ENCODE assay signal across 15 cellular contexts in the genomic region with DNA sequence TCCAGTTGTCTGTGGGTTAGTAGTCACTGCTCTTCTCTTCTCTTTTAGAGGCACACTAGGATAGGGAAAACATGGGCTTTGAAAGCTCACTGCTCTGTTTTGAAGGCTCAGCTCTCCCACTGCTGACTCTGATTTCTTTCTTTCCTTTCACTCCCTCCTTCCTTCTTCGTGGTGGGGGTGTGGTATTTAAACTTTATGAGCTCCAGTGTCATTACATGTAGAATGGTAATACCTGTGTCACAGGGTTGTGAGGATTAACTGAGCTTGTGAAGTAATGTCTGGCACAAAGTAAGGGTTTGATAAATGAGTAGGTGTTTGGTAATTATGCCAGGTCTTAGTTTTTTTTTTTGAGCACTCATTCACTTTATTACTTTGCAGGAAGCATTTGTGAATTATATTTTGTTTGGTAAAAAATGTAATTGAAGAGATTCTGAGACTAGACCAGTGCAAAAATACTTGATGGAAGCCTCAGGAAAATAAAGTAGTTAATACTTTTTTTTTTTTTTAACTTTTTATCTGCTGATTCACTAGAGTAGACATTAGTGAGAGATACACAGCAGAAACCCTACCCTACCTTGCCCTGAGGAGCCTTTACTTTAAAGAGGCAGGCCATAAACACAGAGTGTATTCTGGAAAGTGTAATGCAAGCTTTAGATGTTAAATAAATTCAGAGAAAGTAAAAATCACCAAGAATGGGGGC. TPM values are rescaled to one million over a fixed set of nuclear protein-coding genes. Genes with fewer than 3 reads are reported as not detected.
DNase-seq lines count a peak whose midpoint lies in the region; ATAC-seq and TF ChIP-seq lines count a peak whose summit lies in the region.
"Had no signal": no experiment of that assay in that cellular context is flagged by ENCODE, and none has a peak within 500 bp of the region (broad histone marks: within the 10 kb centered on the region; RNA-seq: fewer than 3 reads in every experiment).

No MANE protein-coding gene starts in this region.

- TF ChIP-seq CTCF in gastrocnemius medialis (IDR thresholded peaks at IDR 0.05 in 4 of 5, conservative IDR thresholded peaks at IDR 0.05 in 1 of 5): no peak
- TF ChIP-seq CTCF in lower leg skin (IDR thresholded peaks at IDR 0.05): no peak
- TF ChIP-seq CTCF in glutamatergic neuron (IDR thresholded peaks at IDR 0.05; ENCODE audit: partially characterized antibody, unreplicated experiment): no peak

- H3K9me3 Mint-ChIP-seq in activated T-cell treated with anti-CD3 and anti-CD28 coated beads, Interleukin-2, amount 50 U/mL, for 72 hours: no peaks in the 10 kb centered on the region
- H3K9me3 Mint-ChIP-seq in glutamatergic neuron (ENCODE audit: unreplicated experiment): no peaks in the 10 kb centered on the region
- H3K9me3 Mint-ChIP-seq: T-helper 1 cell treated with Interleukin-12 subunit alpha and Interleukin-12 subunit beta and Interleukin-4 antibody, amounts not matched to agents 30 μg/mL and 1 μg/mL, for 36 hours had no signal

- TF ChIP-seq POLR2A in gastrocnemius medialis (IDR thresholded peaks at IDR 0.05): peak in 1 of 2 donors; percentile 60
- no peak for TF ChIP-seq POLR2A in lower leg skin (IDR thresholded peaks at IDR 0.05)

- no peaks in the 10 kb centered on the region for H3K36me3 Mint-ChIP-seq in activated T-cell treated with anti-CD3 and anti-CD28 coated beads, Interleukin-2, amount 50 U/mL, for 72 hours (ENCODE audit: insufficient read depth in 2 of 2)
- no peaks in the 10 kb centered on the region for H3K36me3 Mint-ChIP-seq in glutamatergic neuron (ENCODE audit: unreplicated experiment)

- no peak overlapping the region for H3K4me3 Mint-ChIP-seq in activated T-cell treated with anti-CD3 and anti-CD28 coated beads, Interleukin-2, amount 50 U/mL, for 72 hours
- H3K4me3 Mint-ChIP-seq in glutamatergic neuron (ENCODE audit: unreplicated experiment): no peak overlapping the region
- H3K4me3 Mint-ChIP-seq: T-helper 1 cell treated with Interleukin-12 subunit alpha and Interleukin-12 subunit beta and Interleukin-4 antibody, amounts not matched to agents 30 μg/mL and 1 μg/mL, for 36 hours had no signal

- H3K27me3 ChIP-seq in gastrocnemius medialis: no peaks in the 10 kb centered on the region
- H3K27me3 ChIP-seq: Peyer's patch had no signal

- H3K4me3 ChIP-seq in gastrocnemius medialis: no peak overlapping the region
- H3K4me3 ChIP-seq in lower leg skin (ENCODE audit: low read depth, poor library complexity, severe bottlenecking): no peak overlapping the region
- H3K4me3 ChIP-seq: Peyer's patch had no signal

- H3K9me3 ChIP-seq in gastrocnemius medialis: no peaks in the 10 kb centered on the region
- H3K9me3 ChIP-seq: Peyer's patch had no signal

- DNase-seq in activated T-cell treated with anti-CD3 and anti-CD28 coated beads, Interleukin-2, amount 50 U/mL, for 72 hours: no peak
- DNase-seq in activated T-cell treated with anti-CD3 and anti-CD28 coated beads, Interleukin-2, amount 50 U/mL, for 1 hour: no peak
- DNase-seq in NCI-H69 (lab: John Stamatoyannopoulos, UW): peak; percentile 32
- DNase-seq in epithelial cell of prostate (ENCODE audit: low read depth, low spot score): peak; percentile 37
- DNase-seq in gastrocnemius medialis: peak in 1 of 2 donors; percentile 33
- DNase-seq in lower leg skin (ENCODE audit: low spot score in 2 of 2): no peak
- DNase-seq in glutamatergic neuron: no peak
- no peak for DNase-seq in stimulated activated naive CD4-positive, alpha-beta T cell (lab: John Stamatoyannopoulos, UW)
- DNase-seq: activated effector memory CD4-positive, alpha-beta T cell treated with anti-CD3 and anti-CD28 coated beads, Interleukin-2, amount 50 U/mL, for 16 hours; DMS153; head of caudate nucleus; IMR-90; NCI-H1105 treated with DMSO at 0.1 percent for 48 hours; Peyer's patch had no signal

- peaks cover 43 to 51% of the 10 kb centered on the region in 2 donors for H3K4me1 ChIP-seq in gastrocnemius medialis

- H3K36me3 ChIP-seq in gastrocnemius medialis: no peaks in the 10 kb centered on the region
- H3K36me3 ChIP-seq: Peyer's patch had no signal

- 3 to 5% methylated on average over 1 of the region's 1 CpG for WGBS in lower leg skin, 2 donors

- peak in 1 of 2 donors; percentile 55 for ATAC-seq in activated T-cell treated with anti-CD3 and anti-CD28 coated beads, Interleukin-2, amount 50 U/mL, for 72 hours (replicated peaks in 1 of 2)
- peak; percentile 97 to 98 for ATAC-seq in gastrocnemius medialis

- H3K27ac ChIP-seq in epithelial cell of prostate: peak overlapping the region; percentile 8
- H3K27ac ChIP-seq in gastrocnemius medialis: peak overlapping the region; percentile 78 to 85 (median 80)
- H3K27ac ChIP-seq: Peyer's patch had no signal

- in situ Hi-C loops in gastrocnemius medialis (cut with MboI; ENCODE audit: low sequenced_read_pairs in 4 of 4): loop anchor here in 3 of 4 donors (5.0 to 10.0 kb wide), 2 partner anchors 130 to 133 kb away; no protein-coding TSS in a partner anchor

- no peaks in the 10 kb centered on the region for H3K27me3 Mint-ChIP-seq in activated T-cell treated with anti-CD3 and anti-CD28 coated beads, Interleukin-2, amount 50 U/mL, for 72 hours (ENCODE audit: low read depth)
- no peaks in the 10 kb centered on the region for H3K27me3 Mint-ChIP-seq in glutamatergic neuron (ENCODE audit: unreplicated experiment)

- intact Hi-C loops in gastrocnemius medialis (cut with DNase I; ENCODE audit: low total_unique reads) (loop anchor here (1.0 to 5.0 kb wide), 3 partner anchors 16 to 118 kb away; a partner anchor contains a TSS), lower leg skin (cut with DNase I; ENCODE audit: low total_unique reads) (no loop called here)

- peak overlapping the region; percentile 27 for H3K27ac Mint-ChIP-seq in activated T-cell treated with anti-CD3 and anti-CD28 coated beads, Interleukin-2, amount 50 U/mL, for 72 hours
- no peak overlapping the region for H3K27ac Mint-ChIP-seq in glutamatergic neuron (ENCODE audit: unreplicated experiment)
- H3K27ac Mint-ChIP-seq: T-helper 1 cell treated with Interleukin-12 subunit alpha and Interleukin-12 subunit beta and Interleukin-4 antibody, amounts not matched to agents 30 μg/mL and 1 μg/mL, for 36 hours had no signal

- peaks cover 31% of the 10 kb centered on the region for H3K4me1 Mint-ChIP-seq in activated T-cell treated with anti-CD3 and anti-CD28 coated beads, Interleukin-2, amount 50 U/mL, for 72 hours (ENCODE audit: low read depth)
- H3K4me1 Mint-ChIP-seq in glutamatergic neuron (ENCODE audit: low read depth, unreplicated experiment): no peaks in the 10 kb centered on the region

RNA-seq across cellular contexts. Expression of a gene that starts 17.3 kb away (rescaled TPM):
- total RNA-seq in activated T-cell treated with anti-CD3 and anti-CD28 coated beads, Interleukin-2, amount 50 U/mL, for 72 hours: 10 to 100 TPM; 28.9 to 30.9 TPM
- 10 to 100 TPM; 29.4 to 36.6 (median 35.8) TPM for total RNA-seq in gastrocnemius medialis
- 10 to 100 TPM; 30.7 to 37.7 (median 34.9) TPM for total RNA-seq in lower leg skin
- 33.3 TPM for total RNA-seq in glutamatergic neuron (ENCODE audit: unreplicated experiment)

Comparison
In these comparisons a context has a peak if more than half of its experiments do, and no peak if none do; other contexts are left out.
1. DNase-seq: peak in NCI-H69 (single experiment) and epithelial cell of prostate (single experiment); none in activated T-cell treated with anti-CD3 and anti-CD28 coated beads, Interleukin-2, amount 50 U/mL, for 72 hours (0 of 2), activated T-cell treated with anti-CD3 and anti-CD28 coated beads, Interleukin-2, amount 50 U/mL, for 1 hour (single experiment), lower leg skin (0 of 2), glutamatergic neuron (single experiment) and stimulated activated naive CD4-positive, alpha-beta T cell (0 of 6).